ENCODE assay signal across 14 cellular contexts in genomic region chr2:45839388-45840251, GRCh38.
DNase-seq lines count a peak whose midpoint lies in the region; ATAC-seq, FAIRE-seq and TF ChIP-seq lines count a peak whose summit lies in the region.
"Had no signal": no experiment of that assay in that cellular context is flagged by ENCODE, and none has a peak within 500 bp of the region (broad histone marks: within the 10 kb centered on the region; RNA-seq: fewer than 3 reads in every experiment).

No MANE protein-coding gene starts in this region.

- H3K27me3 ChIP-seq in GM12878 (replicated peaks in 1 of 2; ENCODE audit: control insufficient read depth in 2 of 2, insufficient read depth in 2 of 2, low read length in 1 of 2) (no peaks in the 10 kb centered on the region), right cardiac atrium (ENCODE audit: control insufficient read depth, insufficient read depth) (no peaks in the 10 kb centered on the region), vagina (no peaks in the 10 kb centered on the region)

- TF ChIP-seq POLR2A in GM12878 (IDR thresholded peaks at IDR 0.05; ENCODE audit: low read depth, low read length): no peak
- no peak for TF ChIP-seq POLR2A in vagina (IDR thresholded peaks at IDR 0.05)

- peak overlapping the region; percentile 64; the same call in 1 of the 2 replicates for H3K9ac ChIP-seq in GM12878 (ENCODE audit: control insufficient read depth, insufficient read depth, low read length)

- no peak overlapping the region for H2AFZ ChIP-seq in GM12878 (ENCODE audit: control insufficient read depth, low read depth, low read length)

- ATAC-seq in GM12878 (no peak), right cardiac atrium (peak; percentile 55 to 57)
- ATAC-seq: Panc1 had no signal

- H3K27ac ChIP-seq in GM12878 (ENCODE audit: control insufficient read depth, insufficient read depth): peak overlapping the region; percentile 38; the same call in 1 of the 2 replicates
- peak overlapping the region; percentile 32 for H3K27ac ChIP-seq in right cardiac atrium (ENCODE audit: low read length)
- peak overlapping the region; percentile 55 for H3K27ac ChIP-seq in vagina

- no peak for TF ChIP-seq EP300 in GM12878 (IDR thresholded peaks at IDR 0.05; ENCODE audit: borderline replicate concordance in 1 of 2, control insufficient read depth in 1 of 2, low read depth in 2 of 2, low read length in 2 of 2)

- peaks cover 14% of the 10 kb centered on the region for H3K79me2 ChIP-seq in GM12878 (ENCODE audit: control insufficient read depth, insufficient read depth, low read length)

- H3K4me1 ChIP-seq in GM12878 (ENCODE audit: control insufficient read depth, insufficient read depth, low read length): peaks cover 94% of the 10 kb centered on the region
- peaks cover 15% of the 10 kb centered on the region for H3K4me1 ChIP-seq in right cardiac atrium (ENCODE audit: control insufficient read depth, insufficient read depth, low read length)
- peaks cover 40% of the 10 kb centered on the region for H3K4me1 ChIP-seq in vagina

- H3K9me3 ChIP-seq in GM12878 (replicated peaks; ENCODE audit: control insufficient read depth, insufficient read depth, low read length) (no peaks in the 10 kb centered on the region), right cardiac atrium (ENCODE audit: control insufficient read depth, low read length) (no peaks in the 10 kb centered on the region), vagina (no peaks in the 10 kb centered on the region)

- no peaks in the 10 kb centered on the region for H4K20me1 ChIP-seq in GM12878 (ENCODE audit: control insufficient read depth, insufficient read depth)

- DNase-seq in NCI-H2171 treated with DMSO at 0.1 percent for 48 hours (lab: John Stamatoyannopoulos, UW): peak; percentile 48
- DNase-seq in NCI-H2171 (lab: John Stamatoyannopoulos, UW): no peak
- no peak for DNase-seq in GM12878 (ENCODE audit: low read depth, low spot score)
- peak in 2 of 3 donors; percentile 75 to 79 for DNase-seq in right cardiac atrium
- no peak for DNase-seq in vagina (ENCODE audit: extremely low spot score in 2 of 2)
- DNase-seq in stimulated activated CD4-positive, alpha-beta T cell treated with anti-CD3 and anti-CD28 coated beads, Interleukin-2, amount 100 ng/mL, for 48 hours: no peak
- DNase-seq in NCI-H82 treated with DMSO at 0.1 percent for 48 hours (lab: John Stamatoyannopoulos, UW; ENCODE audit: unreplicated experiment): no peak
- DNase-seq in DMS53 treated with DMSO at 0.1 percent for 48 hours (lab: John Stamatoyannopoulos, UW; ENCODE audit: unreplicated experiment): no peak
- DNase-seq: 8988T, erythroblast, naive B cell, NCI-H187 had no signal

- FAIRE-seq in GM12878 (lab: Jason Lieb, UNC): no peak
- FAIRE-seq: keratinocyte had no signal

- no peak for TF ChIP-seq CTCF in GM12878 (IDR thresholded peaks at IDR 0.05 in 2 of 3, conservative IDR thresholded peaks at IDR 0.05 in 1 of 3; ENCODE audit: control insufficient read depth in 2 of 3, extremely low read depth in 1 of 3, insufficient read depth in 1 of 3, low read depth in 3 of 3, low read length in 3 of 3)
- no peak for TF ChIP-seq CTCF in vagina (IDR thresholded peaks at IDR 0.05)

- SMC1A ChIA-PET in GM12878 (lab: Charles Lee; ENCODE audit: uncharacterized antibody, unreplicated experiment): interaction anchor here (0.8 to 15.3 kb wide), 20 partner anchors 11 to 197 kb away, joined by 3 to 246 read pairs (median 5); partner anchors contain the start of gene PRKCE

- H3K4me2 ChIP-seq in GM12878 (ENCODE audit: control insufficient read depth, insufficient read depth): peak overlapping the region; percentile 67

- RAD21 ChIA-PET in GM12878 (lab: Charles Lee; ENCODE audit: unreplicated experiment): interaction anchor here (0.9 to 11.2 kb wide), 15 partner anchors 8 to 235 kb away, joined by 3 to 111 read pairs (median 9); no protein-coding TSS in a partner anchor

- H3K4me3 ChIP-seq in GM12878 (no peak overlapping the region), right cardiac atrium (ENCODE audit: low read length) (peak overlapping the region; percentile 12), vagina (peak overlapping the region in 1 of 2 donors; percentile 0)

- no peak for TF ChIP-seq RAD21 in GM12878 (IDR thresholded peaks at IDR 0.05; ENCODE audit: insufficient read depth, low read depth, low read length)

- H3K36me3 ChIP-seq in GM12878 (ENCODE audit: control insufficient read depth in 2 of 2, insufficient read depth in 2 of 2, low read length in 1 of 2) (no peaks in the 10 kb centered on the region), vagina (no peaks in the 10 kb centered on the region)

- CTCF ChIA-PET in GM12878 (lab: Yijun Ruan, JAX): interaction anchor here (0.7 to 5.9 kb wide), 29 partner anchors 8 to 190 kb away, joined by 3 to 51 read pairs (median 4); partner anchors contain the start of gene PRKCE

- no TSS peak for BruUV-seq in GM12878 (replicated peaks; lab: Mats Ljungman, UMichigan)

- intact Hi-C loops in GM12878 (cut with micrococcal nuclease; ENCODE audit: unreplicated experiment): no loop called here
- intact Hi-C loops in right cardiac atrium (cut with DNase I): no loop called here
- intact Hi-C loops in vagina (cut with DNase I): no loop called here

- in situ Hi-C loops in GM12878 (cut with MboI): no loop called here

- 86% methylated on average over 14 of the region's 14 CpGs for WGBS in GM12878 (ENCODE audit: insufficient coverage, insufficient replicate concordance, low lambda C conversion rate, missing lambda C conversion rate)
- WGBS in right cardiac atrium: 32% methylated on average over 14 of the region's 14 CpGs

- POLR2A ChIA-PET in GM12878 (lab: Charles Lee): interaction anchor here (0.6 to 11.1 kb wide), 15 partner anchors 11 to 188 kb away, joined by 3 to 77 read pairs (median 5); partner anchors contain the start of gene PRKCE

TF ChIP-seq in GM12878, 131 proteins besides CTCF, POLR2A, EP300 and RAD21:
- TF ChIP-seq RAD51 (IDR thresholded peaks at IDR 0.05): no peak
- TF ChIP-seq ZSCAN29 (IDR thresholded peaks at IDR 0.05): no peak
TF ChIP-seq in GM12878: peak in this region for 0.

Comparison
In these comparisons a context has a peak if more than half of its experiments do, and no peak if none do; other contexts are left out.
1. DNase-seq: peak in NCI-H2171 treated with DMSO at 0.1 percent for 48 hours (single experiment) and right cardiac atrium (2 of 3); none in NCI-H2171 (single experiment), GM12878 (single experiment), vagina (0 of 2), stimulated activated CD4-positive, alpha-beta T cell treated with anti-CD3 and anti-CD28 coated beads, Interleukin-2, amount 100 ng/mL, for 48 hours (0 of 2), NCI-H82 treated with DMSO at 0.1 percent for 48 hours (single experiment) and DMS53 treated with DMSO at 0.1 percent for 48 hours (single experiment).
2. Peak in every context shown above with its lines, with median percentiles within 50 percentile points of each other: H3K27ac ChIP-seq.